ENCODE assay signal across 13 cellular contexts in genomic region chr12:57741413-57741789, GRCh38. TPM values are rescaled to one million over a fixed set of nuclear protein-coding genes. Genes with fewer than 3 reads are reported as not detected.
DNase-seq lines count a peak whose midpoint lies in the region; ATAC-seq and TF ChIP-seq lines count a peak whose summit lies in the region.
"Had no signal": no experiment of that assay in that cellular context is flagged by ENCODE, and none has a peak within 500 bp of the region (broad histone marks: within the 10 kb centered on the region; RNA-seq: fewer than 3 reads in every experiment).

No MANE protein-coding gene starts in this region.

- no peak for TF ChIP-seq CTCF in CD8-positive, alpha-beta T cell (IDR thresholded peaks at IDR 0.05)
- TF ChIP-seq CTCF in nephron progenitor cell (IDR thresholded peaks at IDR 0.05), result no peak

- H3K4me3 Mint-ChIP-seq in CD8-positive, alpha-beta T cell, result peak overlapping the region; percentile 88
- H3K4me3 Mint-ChIP-seq in activated T-helper 17 cell treated with anti-CD3 and anti-CD28 coated beads, Interleukin-2, amount 50 U/mL, for 72 hours, result peak overlapping the region; percentile 99
- peak overlapping the region; percentile 82 to 96 (median 90) for H3K4me3 Mint-ChIP-seq in naive thymus-derived CD8-positive, alpha-beta T cell
- H3K4me3 Mint-ChIP-seq in nephron progenitor cell, result no peak overlapping the region

- peaks cover 13% of the 10 kb centered on the region for H3K36me3 ChIP-seq in CD8-positive, alpha-beta T cell (ENCODE audit: insufficient read depth, low read length)
- H3K36me3 ChIP-seq: ascending aorta, neural progenitor cell had no signal

- H3K4me1 Mint-ChIP-seq in CD8-positive, alpha-beta T cell (ENCODE audit: low read depth), result peaks cover 65% of the 10 kb centered on the region
- H3K4me1 Mint-ChIP-seq in activated T-helper 17 cell treated with anti-CD3 and anti-CD28 coated beads, Interleukin-2, amount 50 U/mL, for 72 hours, result peaks cover 30% of the 10 kb centered on the region
- peaks cover 35 to 74% (median 62%) of the 10 kb centered on the region in 4 donors for H3K4me1 Mint-ChIP-seq in naive thymus-derived CD8-positive, alpha-beta T cell
- peaks cover 36% of the 10 kb centered on the region for H3K4me1 Mint-ChIP-seq in nephron progenitor cell

- H3K9me3 ChIP-seq in CD8-positive, alpha-beta T cell (ENCODE audit: low read length), result no peaks in the 10 kb centered on the region
- H3K9me3 ChIP-seq: ascending aorta, testis had no signal

- intact Hi-C loops in CD8-positive, alpha-beta T cell (cut with DNase I, micrococcal nuclease), result loop anchor here (2.0 to 5.0 kb wide), 6 partner anchors 17 to 1614 kb away; partner anchors contain the start of genes ARHGAP9 (in 2 of the 2), ESYT1 (in 1 of the 2) and PIP4K2C (in 1 of the 2)

- ATAC-seq in CD8-positive, alpha-beta T cell, result no peak
- ATAC-seq in GM21360 (IDR thresholded peaks at IDR 0.05; ENCODE audit: unreplicated experiment) (peak; percentile 3), GM21576 (IDR thresholded peaks at IDR 0.05; ENCODE audit: unreplicated experiment) (no peak), HG02763 (IDR thresholded peaks at IDR 0.05; ENCODE audit: unreplicated experiment) (no peak), GM19397 (IDR thresholded peaks at IDR 0.05; ENCODE audit: unreplicated experiment) (no peak)
- no peak for ATAC-seq in activated T-helper 17 cell treated with anti-CD3 and anti-CD28 coated beads, Interleukin-2, amount 50 U/mL, for 72 hours (replicated peaks)
- no peak for ATAC-seq in naive thymus-derived CD8-positive, alpha-beta T cell
- ATAC-seq: Right ventricle myocardium inferior had no signal

- no peak for DNase-seq in CD8-positive, alpha-beta T cell
- peak in 1 of 10 donors; percentile 20 for DNase-seq in naive thymus-derived CD8-positive, alpha-beta T cell
- no peak for DNase-seq in nephron progenitor cell
- DNase-seq: testis had no signal

- peak overlapping the region; percentile 81 for H3K27ac ChIP-seq in CD8-positive, alpha-beta T cell (ENCODE audit: low read depth, low read length)
- H3K27ac ChIP-seq: ascending aorta, neural progenitor cell, testis had no signal

- H3K27ac Mint-ChIP-seq in CD8-positive, alpha-beta T cell, result peak overlapping the region; percentile 91
- H3K27ac Mint-ChIP-seq in activated T-helper 17 cell treated with anti-CD3 and anti-CD28 coated beads, Interleukin-2, amount 50 U/mL, for 72 hours, result peak overlapping the region; percentile 97
- H3K27ac Mint-ChIP-seq in naive thymus-derived CD8-positive, alpha-beta T cell, result peak overlapping the region; percentile 87 to 99 (median 96)
- no peak overlapping the region for H3K27ac Mint-ChIP-seq in nephron progenitor cell
- H3K27ac Mint-ChIP-seq: GM23338 had no signal

- H3K36me3 Mint-ChIP-seq in CD8-positive, alpha-beta T cell, result peaks cover 40% of the 10 kb centered on the region
- H3K36me3 Mint-ChIP-seq in activated T-helper 17 cell treated with anti-CD3 and anti-CD28 coated beads, Interleukin-2, amount 50 U/mL, for 72 hours (ENCODE audit: low read depth), result peaks cover 49% of the 10 kb centered on the region
- peaks cover 0 to 22% (median 3%) of the 10 kb centered on the region in 3 donors for H3K36me3 Mint-ChIP-seq in naive thymus-derived CD8-positive, alpha-beta T cell
- peaks cover 9% of the 10 kb centered on the region for H3K36me3 Mint-ChIP-seq in nephron progenitor cell (ENCODE audit: low read depth)

- peak overlapping the region; percentile 49 for H3K4me3 ChIP-seq in CD8-positive, alpha-beta T cell (ENCODE audit: low read depth, low read length)
- H3K4me3 ChIP-seq: GM23338, neural progenitor cell, testis had no signal

- no peaks in the 10 kb centered on the region for H3K9me3 Mint-ChIP-seq in CD8-positive, alpha-beta T cell
- H3K9me3 Mint-ChIP-seq in activated T-helper 17 cell treated with anti-CD3 and anti-CD28 coated beads, Interleukin-2, amount 50 U/mL, for 72 hours, result no peaks in the 10 kb centered on the region
- no peaks in the 10 kb centered on the region for H3K9me3 Mint-ChIP-seq in naive thymus-derived CD8-positive, alpha-beta T cell
- H3K9me3 Mint-ChIP-seq in nephron progenitor cell, result peaks cover 6% of the 10 kb centered on the region
- H3K9me3 Mint-ChIP-seq: neural progenitor cell had no signal

- no peaks in the 10 kb centered on the region for H3K27me3 Mint-ChIP-seq in CD8-positive, alpha-beta T cell (ENCODE audit: low read depth)
- H3K27me3 Mint-ChIP-seq in activated T-helper 17 cell treated with anti-CD3 and anti-CD28 coated beads, Interleukin-2, amount 50 U/mL, for 72 hours, result no peaks in the 10 kb centered on the region
- no peaks in the 10 kb centered on the region for H3K27me3 Mint-ChIP-seq in naive thymus-derived CD8-positive, alpha-beta T cell
- H3K27me3 Mint-ChIP-seq in nephron progenitor cell (ENCODE audit: low read depth, poor library complexity), result peaks cover 82% of the 10 kb centered on the region

- POLR2A ChIA-PET in CD8-positive, alpha-beta T cell (lab: Charles Lee), result interaction anchor here (0.6 to 2.6 kb wide), 9 partner anchors 11 to 1068 kb away, joined by 3 to 9 read pairs (median 4); partner anchors contain the start of genes CDK4, CYP27B1 and OS9
- POLR2A ChIA-PET in naive thymus-derived CD8-positive, alpha-beta T cell (lab: Charles Lee), result interaction anchor here (0.6 to 2.9 kb wide), 16 partner anchors 9 to 1053 kb away, joined by 3 to 16 read pairs (median 4); partner anchors contain the start of genes B4GALNT1, CDK4, MARCHF9 and NACA

- H3K27me3 ChIP-seq in CD8-positive, alpha-beta T cell (ENCODE audit: insufficient read depth, low read length), result no peaks in the 10 kb centered on the region
- H3K27me3 ChIP-seq: testis had no signal

- peaks cover 52% of the 10 kb centered on the region for H3K4me1 ChIP-seq in CD8-positive, alpha-beta T cell (ENCODE audit: insufficient read depth, low read length)

- CTCF ChIA-PET in CD8-positive, alpha-beta T cell (lab: Charles Lee), result interaction anchor here (0.7 to 3.1 kb wide), 13 partner anchors 11 to 164 kb away, joined by 3 to 31 read pairs (median 5); partner anchors contain the start of genes CDK4, MARCHF9 and OS9

RNA-seq across cellular contexts. Expression of gene AGAP2, which starts 2.9 kb away (rescaled TPM):
- total RNA-seq in CD8-positive, alpha-beta T cell, result 10 to 100 TPM; 22.2 to 23.5 TPM
- total RNA-seq in activated T-helper 17 cell treated with anti-CD3 and anti-CD28 coated beads, Interleukin-2, amount 50 U/mL, for 72 hours, result 10 to 100 TPM; 34.9 to 52.0 TPM
- total RNA-seq in naive thymus-derived CD8-positive, alpha-beta T cell, result 10 to 100 TPM; 54.4 to 58.8 TPM
- 1 to 10 TPM; 4.3 to 6.9 (median 5.6) TPM for polyA plus RNA-seq in naive thymus-derived CD8-positive, alpha-beta T cell

RNA-seq across cellular contexts. Expression of gene TSPAN31, which starts 3.4 kb away (rescaled TPM):
- total RNA-seq in CD8-positive, alpha-beta T cell, result 1 to 10 TPM; 7.3 to 8.0 TPM
- total RNA-seq in activated T-helper 17 cell treated with anti-CD3 and anti-CD28 coated beads, Interleukin-2, amount 50 U/mL, for 72 hours, result 10 to 100 TPM; 10.7 to 18.7 TPM
- 10 to 100 TPM; 22.5 to 24.8 TPM for total RNA-seq in naive thymus-derived CD8-positive, alpha-beta T cell
- 10 to 100 TPM; 42.2 to 53.3 (median 47.3) TPM for polyA plus RNA-seq in naive thymus-derived CD8-positive, alpha-beta T cell

RNA-seq across cellular contexts. Expression of gene CDK4, which starts 10.7 kb away (rescaled TPM):
- total RNA-seq in CD8-positive, alpha-beta T cell, result 10 to 100 TPM in 1 of 2 experiments, 1 to 10 TPM in 1; 8.5 to 10.0 TPM
- total RNA-seq in activated T-helper 17 cell treated with anti-CD3 and anti-CD28 coated beads, Interleukin-2, amount 50 U/mL, for 72 hours, result 100 to 1,000 TPM; 132 to 242 TPM
- total RNA-seq in naive thymus-derived CD8-positive, alpha-beta T cell, result 10 to 100 TPM; 44.6 to 49.0 TPM
- 100 to 1,000 TPM in 1 of 3 donors, 10 to 100 TPM in 2; 71.3 to 101 (median 80.5) TPM for polyA plus RNA-seq in naive thymus-derived CD8-positive, alpha-beta T cell

RNA-seq across cellular contexts. Expression of gene MARCHF9, which starts 13.5 kb away (rescaled TPM):
- 10 to 100 TPM; 23.1 to 25.1 TPM for total RNA-seq in CD8-positive, alpha-beta T cell
- total RNA-seq in activated T-helper 17 cell treated with anti-CD3 and anti-CD28 coated beads, Interleukin-2, amount 50 U/mL, for 72 hours, result 10 to 100 TPM; 22.5 to 26.9 TPM
- 10 to 100 TPM; 59.5 to 64.8 TPM for total RNA-seq in naive thymus-derived CD8-positive, alpha-beta T cell
- polyA plus RNA-seq in naive thymus-derived CD8-positive, alpha-beta T cell, result 1 to 10 TPM; 2.2 to 6.6 (median 4.5) TPM

RNA-seq across cellular contexts. Expression of gene CYP27B1, which starts 25.5 kb away (rescaled TPM):
- total RNA-seq in CD8-positive, alpha-beta T cell, result 1 to 10 TPM; 2.0 to 2.2 TPM
- 10 to 100 TPM; 14.4 to 14.7 TPM for total RNA-seq in activated T-helper 17 cell treated with anti-CD3 and anti-CD28 coated beads, Interleukin-2, amount 50 U/mL, for 72 hours
- total RNA-seq in naive thymus-derived CD8-positive, alpha-beta T cell, result 1 to 10 TPM; 1.4 to 1.6 TPM
- not detected for polyA plus RNA-seq in naive thymus-derived CD8-positive, alpha-beta T cell
- total RNA-seq: ascending aorta had no signal

Comparison
In these comparisons a context has a peak if more than half of its experiments do, and no peak if none do; other contexts are left out.
1. RNA of gene CDK4, which starts 10.7 kb away (total RNA-seq): 132 to 242 TPM in activated T-helper 17 cell treated with anti-CD3 and anti-CD28 coated beads, Interleukin-2, amount 50 U/mL, for 72 hours and 44.6 to 49.0 TPM in naive thymus-derived CD8-positive, alpha-beta T cell; 8.5 to 10.0 TPM in CD8-positive, alpha-beta T cell; every median in the first group is over 4 times any median in the second.